ENCODE assay signal across 8 cellular contexts in genomic region chr9:34929506-34930102, GRCh38. TPM values are rescaled to one million over a fixed set of nuclear protein-coding genes. Genes with fewer than 3 reads are reported as not detected.
A peak's percentile ranks its signal among the peaks of the same experiment; 100 is the strongest.
DNase-seq lines count a peak whose midpoint lies in the region.

No MANE protein-coding gene starts in this region.

- peaks cover 10% of the 10 kb centered on the region for H3K4me1 Mint-ChIP-seq in activated CD4-positive, alpha-beta T cell treated with anti-CD3 and anti-CD28 coated beads, Interleukin-2, amount 10 ng/mL, durations not matched to agents 24 days and 14 days
- H3K4me1 Mint-ChIP-seq in immature natural killer cell, result no peaks in the 10 kb centered on the region

- H3K27me3 Mint-ChIP-seq in activated CD4-positive, alpha-beta T cell treated with anti-CD3 and anti-CD28 coated beads, Interleukin-2, amount 10 ng/mL, durations not matched to agents 24 days and 14 days, result peaks cover 9% of the 10 kb centered on the region
- H3K27me3 Mint-ChIP-seq in immature natural killer cell (ENCODE audit: low read depth in 3 of 3), result peaks cover 2 to 15% (median 7%) of the 10 kb centered on the region in 3 donors

- H3K36me3 Mint-ChIP-seq in activated CD4-positive, alpha-beta T cell treated with anti-CD3 and anti-CD28 coated beads, Interleukin-2, amount 10 ng/mL, durations not matched to agents 24 days and 14 days (ENCODE audit: low read depth), result peaks cover 2% of the 10 kb centered on the region
- peaks cover 0 to 11% (median 6%) of the 10 kb centered on the region in 3 donors for H3K36me3 Mint-ChIP-seq in immature natural killer cell

- DNase-seq in NCI-H2171 treated with DMSO at 0.1 percent for 48 hours (lab: John Stamatoyannopoulos, UW) (peak; percentile 4), NCI-H2171 (lab: John Stamatoyannopoulos, UW) (no peak), LoVo (ENCODE audit: low spot score) (peak; percentile 14), glomerular visceral epithelial cell (ENCODE audit: extremely low spot score) (peak; percentile 12), NCI-H146 treated with DMSO at 0.1 percent for 48 hours (lab: John Stamatoyannopoulos, UW; ENCODE audit: unreplicated experiment) (no peak), immature natural killer cell (no peak)
- DNase-seq in activated CD4-positive, alpha-beta T cell treated with anti-CD3 and anti-CD28 coated beads, Interleukin-2, amount 10 ng/mL, durations not matched to agents 24 days and 14 days, result peak; percentile 68
- peak; percentile 11 to 22 for DNase-seq in stimulated activated CD4-positive, alpha-beta T cell treated with anti-CD3 and anti-CD28 coated beads, Interleukin-1b, Interleukin-23, amount 100 ng/mL, for 4 hours (ENCODE audit: low read depth in 2 of 2)

- H3K4me3 Mint-ChIP-seq in activated CD4-positive, alpha-beta T cell treated with anti-CD3 and anti-CD28 coated beads, Interleukin-2, amount 10 ng/mL, durations not matched to agents 24 days and 14 days, result no peak overlapping the region
- H3K4me3 Mint-ChIP-seq in immature natural killer cell, result no peak overlapping the region

- H3K27ac Mint-ChIP-seq in activated CD4-positive, alpha-beta T cell treated with anti-CD3 and anti-CD28 coated beads, Interleukin-2, amount 10 ng/mL, durations not matched to agents 24 days and 14 days, result no peak overlapping the region
- H3K27ac Mint-ChIP-seq in immature natural killer cell, result no peak overlapping the region

- peaks cover 11% of the 10 kb centered on the region for H3K9me3 Mint-ChIP-seq in activated CD4-positive, alpha-beta T cell treated with anti-CD3 and anti-CD28 coated beads, Interleukin-2, amount 10 ng/mL, durations not matched to agents 24 days and 14 days
- H3K9me3 Mint-ChIP-seq in immature natural killer cell, result peaks cover 10 to 14% (median 13%) of the 10 kb centered on the region in 6 donors

- intact Hi-C loops in activated CD4-positive, alpha-beta T cell treated with anti-CD3 and anti-CD28 coated beads, Interleukin-2, amount 10 ng/mL, durations not matched to agents 24 days and 14 days (cut with micrococcal nuclease), result no loop called here

RNA-seq across cellular contexts. Expression of gene PHF24, which starts 28.5 kb away (rescaled TPM):
- 0.14 and 0.57 TPM in 2 replicates for total RNA-seq in activated CD4-positive, alpha-beta T cell treated with anti-CD3 and anti-CD28 coated beads, Interleukin-2, amount 10 ng/mL, durations not matched to agents 24 days and 14 days
- polyA plus RNA-seq in immature natural killer cell, result not detected

RNA-seq across cellular contexts. Expression of gene DNAJB5, which starts 59.9 kb away (rescaled TPM):
- total RNA-seq in activated CD4-positive, alpha-beta T cell treated with anti-CD3 and anti-CD28 coated beads, Interleukin-2, amount 10 ng/mL, durations not matched to agents 24 days and 14 days, result 7.7 and 10.6 TPM in 2 replicates
- polyA plus RNA-seq in immature natural killer cell, result 1 to 10 TPM; 1.0 to 1.7 (median 1.4) TPM

Comparison
In these comparisons a context has a peak if more than half of its experiments do, and no peak if none do; other contexts are left out.
1. DNase-seq: peak in NCI-H2171 treated with DMSO at 0.1 percent for 48 hours (single experiment), LoVo (single experiment), activated CD4-positive, alpha-beta T cell treated with anti-CD3 and anti-CD28 coated beads, Interleukin-2, amount 10 ng/mL, durations not matched to agents 24 days and 14 days (single experiment), glomerular visceral epithelial cell (single experiment) and stimulated activated CD4-positive, alpha-beta T cell treated with anti-CD3 and anti-CD28 coated beads, Interleukin-1b, Interleukin-23, amount 100 ng/mL, for 4 hours (2 of 2); none in NCI-H2171 (single experiment), NCI-H146 treated with DMSO at 0.1 percent for 48 hours (single experiment) and immature natural killer cell (0 of 3).